ENCODE assay signal across 25 cellular contexts in the genomic region with DNA sequence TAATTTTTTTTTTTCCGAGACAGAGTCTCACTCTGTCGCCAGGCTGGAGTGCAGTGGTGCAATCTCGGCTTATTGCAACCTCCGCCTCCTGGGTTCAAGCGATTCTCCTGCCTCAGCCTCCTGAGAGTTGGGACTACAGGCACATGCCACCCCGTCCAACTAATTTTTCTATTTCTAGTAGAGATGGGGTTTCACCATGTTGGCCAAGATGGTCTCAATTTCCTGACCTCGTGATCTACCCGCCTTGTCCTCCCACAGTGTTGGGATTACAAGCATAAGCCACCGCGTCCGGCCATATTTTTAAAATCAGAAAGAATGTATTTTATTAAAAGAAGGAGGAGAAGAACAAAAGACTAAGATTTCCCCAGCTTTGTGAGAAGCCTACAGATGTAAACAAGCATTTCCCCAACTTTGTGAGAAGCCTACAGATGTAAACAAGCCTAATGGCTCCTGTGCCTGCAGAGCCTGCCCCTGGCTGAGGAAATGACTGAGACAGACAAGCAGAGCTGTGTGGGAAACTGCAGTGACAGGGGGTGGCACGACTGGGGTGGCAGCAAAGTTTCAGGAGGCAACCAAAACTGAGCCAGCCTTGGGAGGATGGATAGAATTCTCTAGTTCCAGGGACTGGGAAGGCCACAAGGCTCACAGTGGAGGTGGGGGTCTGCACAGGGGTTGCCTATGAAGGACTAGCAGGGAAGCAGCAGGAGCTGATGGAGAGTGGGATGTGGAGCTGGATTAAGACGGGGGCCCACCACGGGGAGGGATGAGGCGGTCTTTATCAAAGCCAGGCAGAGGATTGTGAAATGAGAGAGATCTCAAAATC. TPM values are rescaled to one million over a fixed set of nuclear protein-coding genes. Genes with fewer than 3 reads are reported as not detected.
DNase-seq lines count a peak whose midpoint lies in the region; ATAC-seq and TF ChIP-seq lines count a peak whose summit lies in the region.
"Had no signal": no experiment of that assay in that cellular context is flagged by ENCODE, and none has a peak within 500 bp of the region (broad histone marks: within the 10 kb centered on the region; RNA-seq: fewer than 3 reads in every experiment).

No MANE protein-coding gene starts in this region.

- H3K9me3 Mint-ChIP-seq in activated naive CD4-positive, alpha-beta T cell treated with anti-CD3 and anti-CD28 coated beads, Interleukin-2, amount 10 ng/mL, durations not matched to agents 7 days and 5 days, result no peaks in the 10 kb centered on the region
- no peaks in the 10 kb centered on the region for H3K9me3 Mint-ChIP-seq in activated naive CD4-positive, alpha-beta T cell treated with anti-CD3 and anti-CD28 coated beads for 36 hours
- H3K9me3 Mint-ChIP-seq in glutamatergic neuron (ENCODE audit: unreplicated experiment), result peaks cover 6% of the 10 kb centered on the region
- no peaks in the 10 kb centered on the region for H3K9me3 Mint-ChIP-seq in stimulated activated effector memory CD8-positive, alpha-beta T cell treated with anti-CD3 and anti-CD28 coated beads, Interleukin-12 subunit alpha, Interleukin-12 subunit beta, amount 100 ng/mL, for 72 hours
- no peaks in the 10 kb centered on the region for H3K9me3 Mint-ChIP-seq in activated T-helper 2 cell treated with anti-CD3 and anti-CD28 coated beads, Interferon-gamma antibody, Interleukin-2, Interleukin-4, amounts not matched to agents 10 μg/mL and 5 μg/mL and 100 μg/mL, durations not matched to agents 14 hours and 24 hours and 36 hours
- H3K9me3 Mint-ChIP-seq: CD8-positive, alpha-beta memory T cell had no signal

- peak overlapping the region; percentile 35 for H3K27ac Mint-ChIP-seq in activated naive CD4-positive, alpha-beta T cell treated with anti-CD3 and anti-CD28 coated beads, Interleukin-2, amount 10 ng/mL, durations not matched to agents 7 days and 5 days
- H3K27ac Mint-ChIP-seq in activated naive CD4-positive, alpha-beta T cell treated with anti-CD3 and anti-CD28 coated beads for 36 hours, result no peak overlapping the region
- H3K27ac Mint-ChIP-seq in glutamatergic neuron (ENCODE audit: unreplicated experiment), result peak overlapping the region; percentile 22
- peak overlapping the region; percentile 82 for H3K27ac Mint-ChIP-seq in stimulated activated effector memory CD8-positive, alpha-beta T cell treated with anti-CD3 and anti-CD28 coated beads, Interleukin-12 subunit alpha, Interleukin-12 subunit beta, amount 100 ng/mL, for 72 hours
- no peak overlapping the region for H3K27ac Mint-ChIP-seq in activated T-helper 2 cell treated with anti-CD3 and anti-CD28 coated beads, Interferon-gamma antibody, Interleukin-2, Interleukin-4, amounts not matched to agents 10 μg/mL and 5 μg/mL and 100 μg/mL, durations not matched to agents 14 hours and 24 hours and 36 hours
- H3K27ac Mint-ChIP-seq: B cell had no signal

- no peak for ATAC-seq in stimulated activated effector memory CD8-positive, alpha-beta T cell treated with anti-CD3 and anti-CD28 coated beads, Interleukin-12 subunit alpha, Interleukin-12 subunit beta, amount 100 ng/mL, for 72 hours
- ATAC-seq in HG03135 (IDR thresholded peaks at IDR 0.05; ENCODE audit: unreplicated experiment), result no peak
- ATAC-seq: HCT116, HepG2, Right ventricle myocardium inferior had no signal

- H3K4me3 Mint-ChIP-seq in activated naive CD4-positive, alpha-beta T cell treated with anti-CD3 and anti-CD28 coated beads, Interleukin-2, amount 10 ng/mL, durations not matched to agents 7 days and 5 days, result no peak overlapping the region
- no peak overlapping the region for H3K4me3 Mint-ChIP-seq in activated naive CD4-positive, alpha-beta T cell treated with anti-CD3 and anti-CD28 coated beads for 36 hours
- no peak overlapping the region for H3K4me3 Mint-ChIP-seq in glutamatergic neuron (ENCODE audit: unreplicated experiment)
- H3K4me3 Mint-ChIP-seq in stimulated activated effector memory CD8-positive, alpha-beta T cell treated with anti-CD3 and anti-CD28 coated beads, Interleukin-12 subunit alpha, Interleukin-12 subunit beta, amount 100 ng/mL, for 72 hours, result no peak overlapping the region
- H3K4me3 Mint-ChIP-seq in activated T-helper 2 cell treated with anti-CD3 and anti-CD28 coated beads, Interferon-gamma antibody, Interleukin-2, Interleukin-4, amounts not matched to agents 10 μg/mL and 5 μg/mL and 100 μg/mL, durations not matched to agents 14 hours and 24 hours and 36 hours (ENCODE audit: low read depth), result no peak overlapping the region
- H3K4me3 Mint-ChIP-seq: B cell; CD8-positive, alpha-beta memory T cell had no signal

- H3K27me3 Mint-ChIP-seq in activated naive CD4-positive, alpha-beta T cell treated with anti-CD3 and anti-CD28 coated beads, Interleukin-2, amount 10 ng/mL, durations not matched to agents 7 days and 5 days, result no peaks in the 10 kb centered on the region
- no peaks in the 10 kb centered on the region for H3K27me3 Mint-ChIP-seq in activated naive CD4-positive, alpha-beta T cell treated with anti-CD3 and anti-CD28 coated beads for 36 hours (ENCODE audit: low read depth)
- peaks cover 5% of the 10 kb centered on the region for H3K27me3 Mint-ChIP-seq in glutamatergic neuron (ENCODE audit: unreplicated experiment)
- no peaks in the 10 kb centered on the region for H3K27me3 Mint-ChIP-seq in activated T-helper 2 cell treated with anti-CD3 and anti-CD28 coated beads, Interferon-gamma antibody, Interleukin-2, Interleukin-4, amounts not matched to agents 10 μg/mL and 5 μg/mL and 100 μg/mL, durations not matched to agents 14 hours and 24 hours and 36 hours (ENCODE audit: low read depth)
- H3K27me3 Mint-ChIP-seq: B cell; CD8-positive, alpha-beta memory T cell had no signal

- DNase-seq in activated naive CD4-positive, alpha-beta T cell treated with anti-CD3 and anti-CD28 coated beads, Interleukin-2, amount 10 ng/mL, durations not matched to agents 7 days and 5 days, result no peak
- DNase-seq in activated naive CD4-positive, alpha-beta T cell treated with anti-CD3 and anti-CD28 coated beads for 36 hours, result no peak
- no peak for DNase-seq in glutamatergic neuron
- DNase-seq in posterior vena cava (ENCODE audit: low spot score), result peak; percentile 41
- no peak for DNase-seq in stimulated activated effector memory CD8-positive, alpha-beta T cell treated with anti-CD3 and anti-CD28 coated beads, Interleukin-12 subunit alpha, Interleukin-12 subunit beta, amount 100 ng/mL, for 72 hours (ENCODE audit: low spot score in 2 of 2)
- no peak for DNase-seq in AG08396 (ENCODE audit: low spot score)
- DNase-seq in activated T-helper 2 cell treated with anti-CD3 and anti-CD28 coated beads, Interferon-gamma antibody, Interleukin-2, Interleukin-4, amounts not matched to agents 10 μg/mL and 5 μg/mL and 100 μg/mL, durations not matched to agents 14 hours and 24 hours and 36 hours (ENCODE audit: low spot score), result no peak
- DNase-seq: CD8-positive, alpha-beta memory T cell; DMS 273 treated with DMSO at 0.1 percent for 48 hours; DMS79; EL; GDM1; Karpas-422; NCI-H1092; NCI-H1417 treated with DMSO at 0.1 percent for 48 hours; NCI-H1694 treated with DMSO at 0.1 percent for 48 hours; NCI-H2081; NCI-H2227 treated with DMSO at 0.1 percent for 48 hours; NCI-H526 treated with DMSO at 0.1 percent for 48 hours; PC-9 had no signal

- intact Hi-C loops in activated naive CD4-positive, alpha-beta T cell treated with anti-CD3 and anti-CD28 coated beads for 36 hours (cut with micrococcal nuclease), result no loop called here
- intact Hi-C loops in posterior vena cava (cut with DNase I), result no loop called here
- intact Hi-C loops in activated T-helper 2 cell treated with anti-CD3 and anti-CD28 coated beads, Interferon-gamma antibody, Interleukin-2, Interleukin-4, amounts not matched to agents 10 μg/mL and 5 μg/mL and 100 μg/mL, durations not matched to agents 14 hours and 24 hours and 36 hours (cut with micrococcal nuclease), result no loop called here

- H3K36me3 Mint-ChIP-seq in activated naive CD4-positive, alpha-beta T cell treated with anti-CD3 and anti-CD28 coated beads, Interleukin-2, amount 10 ng/mL, durations not matched to agents 7 days and 5 days, result peaks cover 40% of the 10 kb centered on the region
- peaks cover 50% of the 10 kb centered on the region for H3K36me3 Mint-ChIP-seq in activated naive CD4-positive, alpha-beta T cell treated with anti-CD3 and anti-CD28 coated beads for 36 hours (ENCODE audit: low read depth)
- H3K36me3 Mint-ChIP-seq in glutamatergic neuron (ENCODE audit: unreplicated experiment), result no peaks in the 10 kb centered on the region
- peaks cover 100% of the 10 kb centered on the region for H3K36me3 Mint-ChIP-seq in stimulated activated effector memory CD8-positive, alpha-beta T cell treated with anti-CD3 and anti-CD28 coated beads, Interleukin-12 subunit alpha, Interleukin-12 subunit beta, amount 100 ng/mL, for 72 hours
- H3K36me3 Mint-ChIP-seq in activated T-helper 2 cell treated with anti-CD3 and anti-CD28 coated beads, Interferon-gamma antibody, Interleukin-2, Interleukin-4, amounts not matched to agents 10 μg/mL and 5 μg/mL and 100 μg/mL, durations not matched to agents 14 hours and 24 hours and 36 hours (ENCODE audit: low read depth), result peaks cover 64% of the 10 kb centered on the region

- no peak for TF ChIP-seq CTCF in glutamatergic neuron (IDR thresholded peaks at IDR 0.05; ENCODE audit: partially characterized antibody, unreplicated experiment)

- H3K4me1 Mint-ChIP-seq in activated naive CD4-positive, alpha-beta T cell treated with anti-CD3 and anti-CD28 coated beads, Interleukin-2, amount 10 ng/mL, durations not matched to agents 7 days and 5 days, result no peaks in the 10 kb centered on the region
- H3K4me1 Mint-ChIP-seq in activated naive CD4-positive, alpha-beta T cell treated with anti-CD3 and anti-CD28 coated beads for 36 hours (ENCODE audit: low read depth), result no peaks in the 10 kb centered on the region
- H3K4me1 Mint-ChIP-seq in glutamatergic neuron (ENCODE audit: low read depth, unreplicated experiment), result no peaks in the 10 kb centered on the region
- no peaks in the 10 kb centered on the region for H3K4me1 Mint-ChIP-seq in stimulated activated effector memory CD8-positive, alpha-beta T cell treated with anti-CD3 and anti-CD28 coated beads, Interleukin-12 subunit alpha, Interleukin-12 subunit beta, amount 100 ng/mL, for 72 hours
- H3K4me1 Mint-ChIP-seq in activated T-helper 2 cell treated with anti-CD3 and anti-CD28 coated beads, Interferon-gamma antibody, Interleukin-2, Interleukin-4, amounts not matched to agents 10 μg/mL and 5 μg/mL and 100 μg/mL, durations not matched to agents 14 hours and 24 hours and 36 hours (ENCODE audit: low read depth), result no peaks in the 10 kb centered on the region
- H3K4me1 Mint-ChIP-seq: CD8-positive, alpha-beta memory T cell had no signal

- CTCF ChIA-PET in activated naive CD4-positive, alpha-beta T cell treated with anti-CD3 and anti-CD28 coated beads, Interleukin-2, amount 10 ng/mL, durations not matched to agents 7 days and 5 days (lab: Charles Lee), result no interaction called here
- CTCF ChIA-PET in activated naive CD4-positive, alpha-beta T cell treated with anti-CD3 and anti-CD28 coated beads for 36 hours (lab: Charles Lee), result no interaction called here

RNA-seq across cellular contexts. Expression of a gene that starts 22.9 kb away (rescaled TPM):
- 10 to 100 TPM; 59.0 to 59.5 TPM for total RNA-seq in activated naive CD4-positive, alpha-beta T cell treated with anti-CD3 and anti-CD28 coated beads for 36 hours
- total RNA-seq in glutamatergic neuron (ENCODE audit: unreplicated experiment) (58.6 TPM), posterior vena cava (10 to 100 TPM; 23.2 to 28.3 TPM)
- total RNA-seq in activated T-helper 2 cell treated with anti-CD3 and anti-CD28 coated beads, Interferon-gamma antibody, Interleukin-2, Interleukin-4, amounts not matched to agents 10 μg/mL and 5 μg/mL and 100 μg/mL, durations not matched to agents 14 hours and 24 hours and 36 hours, result 70.7 and 75.0 TPM in 2 replicates

RNA-seq across cellular contexts. Expression of a gene that starts 23.2 kb away (rescaled TPM):
- total RNA-seq in activated naive CD4-positive, alpha-beta T cell treated with anti-CD3 and anti-CD28 coated beads for 36 hours, result 1 to 10 TPM; 8.5 to 8.8 TPM
- total RNA-seq in glutamatergic neuron (ENCODE audit: unreplicated experiment), result 14.0 TPM
- total RNA-seq in posterior vena cava, result 10 to 100 TPM; 10.2 to 11.9 TPM
- total RNA-seq in activated T-helper 2 cell treated with anti-CD3 and anti-CD28 coated beads, Interferon-gamma antibody, Interleukin-2, Interleukin-4, amounts not matched to agents 10 μg/mL and 5 μg/mL and 100 μg/mL, durations not matched to agents 14 hours and 24 hours and 36 hours, result 16.5 and 16.8 TPM in 2 replicates

RNA-seq across cellular contexts. Expression of a gene that starts 31.5 kb away (rescaled TPM):
- 1 to 10 TPM; 6.0 to 7.1 TPM for total RNA-seq in activated naive CD4-positive, alpha-beta T cell treated with anti-CD3 and anti-CD28 coated beads for 36 hours
- total RNA-seq in glutamatergic neuron (ENCODE audit: unreplicated experiment) (7.4 TPM), posterior vena cava (10 to 100 TPM in 1 of 2 donors, 1 to 10 TPM in 1; 7.7 to 11.3 TPM)
- total RNA-seq in activated T-helper 2 cell treated with anti-CD3 and anti-CD28 coated beads, Interferon-gamma antibody, Interleukin-2, Interleukin-4, amounts not matched to agents 10 μg/mL and 5 μg/mL and 100 μg/mL, durations not matched to agents 14 hours and 24 hours and 36 hours, result 6.8 and 7.9 TPM in 2 replicates

RNA-seq across cellular contexts. Expression of a gene that starts 33.4 kb away (rescaled TPM):
- total RNA-seq in activated naive CD4-positive, alpha-beta T cell treated with anti-CD3 and anti-CD28 coated beads for 36 hours, result 100 to 1,000 TPM; 326 to 328 TPM
- total RNA-seq in glutamatergic neuron (ENCODE audit: unreplicated experiment) (203 TPM), posterior vena cava (100 to 1,000 TPM; 275 to 418 TPM)
- total RNA-seq in activated T-helper 2 cell treated with anti-CD3 and anti-CD28 coated beads, Interferon-gamma antibody, Interleukin-2, Interleukin-4, amounts not matched to agents 10 μg/mL and 5 μg/mL and 100 μg/mL, durations not matched to agents 14 hours and 24 hours and 36 hours, result 334 and 340 TPM in 2 replicates

Comparison
In these comparisons a context has a peak if more than half of its experiments do, and no peak if none do; other contexts are left out.
1. H3K27ac Mint-ChIP-seq: peak in activated naive CD4-positive, alpha-beta T cell treated with anti-CD3 and anti-CD28 coated beads, Interleukin-2, amount 10 ng/mL, durations not matched to agents 7 days and 5 days (single experiment), glutamatergic neuron (single experiment) and stimulated activated effector memory CD8-positive, alpha-beta T cell treated with anti-CD3 and anti-CD28 coated beads, Interleukin-12 subunit alpha, Interleukin-12 subunit beta, amount 100 ng/mL, for 72 hours (single experiment); none in activated naive CD4-positive, alpha-beta T cell treated with anti-CD3 and anti-CD28 coated beads for 36 hours (single experiment) and activated T-helper 2 cell treated with anti-CD3 and anti-CD28 coated beads, Interferon-gamma antibody, Interleukin-2, Interleukin-4, amounts not matched to agents 10 μg/mL and 5 μg/mL and 100 μg/mL, durations not matched to agents 14 hours and 24 hours and 36 hours (single experiment).